In the genomic region with DNA sequence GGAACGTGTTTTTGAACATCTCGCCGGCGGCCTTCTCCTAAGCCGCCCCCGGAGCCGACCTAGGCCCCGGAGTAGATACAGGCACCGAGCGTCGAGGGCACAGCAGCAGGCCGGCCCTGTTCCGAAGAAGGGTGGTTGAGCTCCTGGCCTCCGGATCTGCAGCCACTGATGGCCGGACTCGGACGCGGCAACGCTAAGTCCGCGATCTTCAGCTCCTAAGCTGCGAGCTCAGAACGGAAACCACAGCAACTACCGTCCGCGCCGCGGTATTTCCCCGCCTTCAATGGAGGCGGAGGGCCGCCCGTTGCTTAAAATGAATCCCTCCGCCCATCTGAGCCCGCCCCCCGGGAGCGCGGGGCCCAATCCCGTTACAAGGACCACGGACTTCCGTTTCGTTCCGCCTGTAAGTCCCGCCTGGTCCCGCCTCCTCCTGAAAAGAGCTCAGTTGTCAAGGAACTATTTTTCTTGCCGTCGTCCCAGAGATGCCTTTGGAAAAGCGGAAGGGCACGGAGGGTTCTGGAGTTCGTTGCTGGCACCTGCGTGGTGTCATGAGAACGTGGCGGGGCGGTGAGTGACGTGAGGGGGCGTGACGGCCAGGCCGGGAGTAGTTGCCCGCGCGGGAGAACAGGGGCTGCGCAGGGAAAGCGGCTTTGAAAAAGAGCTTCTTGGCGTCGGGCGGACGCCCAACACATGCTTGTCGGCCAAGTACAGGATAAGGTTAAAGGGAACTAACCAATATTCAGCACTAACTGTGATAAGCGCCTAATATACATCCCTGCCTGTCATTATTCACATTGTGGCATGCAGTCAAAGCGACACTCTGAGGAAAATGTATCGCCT, we compare ENCODE assay signal across 8 cellular contexts. TPM values are rescaled to one million over a fixed set of nuclear protein-coding genes. Genes with fewer than 3 reads are reported as not detected.
DNase-seq lines count a peak whose midpoint lies in the region; ATAC-seq and TF ChIP-seq lines count a peak whose summit lies in the region.

A gene (minus strand): TSS at position 285 of the 840 bp plus-strand sequence. CDS start 266 bp downstream, at position 19.

- peak within 1 kb of the TSS; percentile 71 for H3K4me3 ChIP-seq in GM08714 (ENCODE audit: low read length)
- peak within 1 kb of the TSS; percentile 89 for H3K4me3 ChIP-seq in suprapubic skin

- peaks cover 9 to 10% of the 10 kb centered on the region in 2 donors for H3K36me3 Mint-ChIP-seq in activated naive CD4-positive, alpha-beta T cell treated with anti-CD3 and anti-CD28 coated beads, Interleukin-2, amount 50 U/mL, for 72 hours

- 6% methylated on average over 29 of the region's 70 CpGs for WGBS in suprapubic skin

- peak within 1 kb of the TSS; percentile 89 for H3K27ac ChIP-seq in suprapubic skin

- no peak for TF ChIP-seq CTCF in suprapubic skin (IDR thresholded peaks at IDR 0.05)

- H3K27me3 ChIP-seq in suprapubic skin, result no peaks in the 10 kb centered on the region

- H3K9me3 Mint-ChIP-seq in activated naive CD4-positive, alpha-beta T cell treated with anti-CD3 and anti-CD28 coated beads, Interleukin-2, amount 50 U/mL, for 72 hours, result no peaks in the 10 kb centered on the region

- TF ChIP-seq POLR2A in suprapubic skin (IDR thresholded peaks at IDR 0.05), result peak; percentile 13 to 91

- peaks cover 44% of the 10 kb centered on the region for H3K4me1 ChIP-seq in suprapubic skin

- no peaks in the 10 kb centered on the region for H3K36me3 ChIP-seq in suprapubic skin

- peak within 1 kb of the TSS; percentile 90 to 94 for H3K27ac Mint-ChIP-seq in activated naive CD4-positive, alpha-beta T cell treated with anti-CD3 and anti-CD28 coated beads, Interleukin-2, amount 50 U/mL, for 72 hours

- no peak for TF ChIP-seq EP300 in suprapubic skin (IDR thresholded peaks at IDR 0.05)

- DNase-seq in NCI-H1092 treated with DMSO at 0.1 percent for 48 hours (lab: John Stamatoyannopoulos, UW) (peak; percentile 99), SKM-1 (lab: John Stamatoyannopoulos, UW; ENCODE audit: unreplicated experiment) (peak; percentile 98), globus pallidus (ENCODE audit: low spot score) (peak; percentile 99), nucleus accumbens (lab: John Stamatoyannopoulos, UW) (peak; percentile 75 to 99 (median 97)), suprapubic skin (ENCODE audit: low spot score in 2 of 2) (peak; percentile 99)
- peak; percentile 94 to 98 for DNase-seq in activated naive CD4-positive, alpha-beta T cell treated with anti-CD3 and anti-CD28 coated beads, Interleukin-2, amount 50 U/mL, for 72 hours (ENCODE audit: low spot score in 2 of 2)

- H3K9me3 ChIP-seq in suprapubic skin, result no peaks in the 10 kb centered on the region

- ATAC-seq in HG02610 (IDR thresholded peaks at IDR 0.05; ENCODE audit: unreplicated experiment), result peak; percentile 92
- peak; percentile 93 for ATAC-seq in activated naive CD4-positive, alpha-beta T cell treated with anti-CD3 and anti-CD28 coated beads, Interleukin-2, amount 50 U/mL, for 72 hours

RNA-seq across cellular contexts. Expression of the gene that starts here (rescaled TPM):
- 10 to 100 TPM; 36.6 to 40.4 TPM for total RNA-seq in activated naive CD4-positive, alpha-beta T cell treated with anti-CD3 and anti-CD28 coated beads, Interleukin-2, amount 50 U/mL, for 72 hours
- 10 to 100 TPM; 28.6 to 85.4 (median 60.7) TPM for total RNA-seq in suprapubic skin

Comparison
In these comparisons a context has a peak if more than half of its experiments do, and no peak if none do; other contexts are left out.
1. Peak in every context shown above with its lines: DNase-seq, ATAC-seq, H3K4me3 ChIP-seq and H3K27ac ChIP-seq.